Comparison of ENCODE assay signal across 22 cellular contexts in the genomic region with DNA sequence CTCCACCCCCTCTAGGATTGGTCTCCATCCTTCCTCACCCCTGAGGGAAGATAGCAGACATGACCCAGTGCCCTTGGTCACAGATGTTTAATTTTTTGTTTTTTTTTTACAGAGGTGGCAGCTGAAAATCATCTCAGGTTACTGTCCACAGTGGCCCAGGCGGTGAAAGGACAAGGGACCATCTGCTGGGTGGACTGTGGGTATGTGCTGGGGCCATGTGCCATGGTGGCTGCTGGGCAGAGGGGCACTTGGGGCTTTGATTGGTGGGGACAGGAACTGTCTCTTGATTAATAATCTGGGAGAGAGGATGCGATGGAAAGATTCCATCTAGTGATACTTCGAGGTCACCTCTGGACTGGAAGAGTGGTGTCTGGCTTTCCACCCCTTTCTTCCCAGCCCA.
"Had no signal": no experiment of that assay in that cellular context is flagged by ENCODE, and none has a peak within 500 bp of the region (broad histone marks: within the 10 kb centered on the region; RNA-seq: fewer than 3 reads in every experiment).

No MANE protein-coding gene starts in this region.

- ATAC-seq: esophagus mucosa; left colon; left ventricle myocardium superior; naive thymus-derived CD8-positive, alpha-beta T cell; pancreas; right lobe of liver; stimulated activated naive B cell treated with anti-CD40 and anti-IgM and Interleukin-4, amounts not matched to agents 10 μg/mL and 1 μg/mL and 100 μg/mL, for 72 hours had no signal

- H3K36me3 Mint-ChIP-seq: immature natural killer cell had no signal

- DNase-seq: caudate nucleus; effector CD8-positive, alpha-beta T cell; immature natural killer cell; kidney; left colon; left ventricle myocardium superior; mesendoderm; naive thymus-derived CD8-positive, alpha-beta T cell; occipital lobe; pancreas; retina; right lobe of liver; stimulated activated CD4-positive, alpha-beta T cell treated with anti-CD3 and anti-CD28 coated beads, Interleukin-2, amount 100 ng/mL, for 24 hours; stimulated activated CD4-positive, alpha-beta T cell treated with anti-CD3 and anti-CD28 coated beads, Interleukin-4, amount 100 ng/mL, for 4 hours; stimulated activated naive B cell treated with anti-CD40 and anti-IgM and Interleukin-4, amounts not matched to agents 10 μg/mL and 1 μg/mL and 100 μg/mL, for 72 hours; stomach; trophoblast cell had no signal

- H3K9me3 Mint-ChIP-seq: immature natural killer cell; naive thymus-derived CD8-positive, alpha-beta T cell; stimulated activated naive B cell treated with anti-CD40 and anti-IgM and Interleukin-4, amounts not matched to agents 10 μg/mL and 1 μg/mL and 100 μg/mL, for 72 hours had no signal

- H3K4me1 ChIP-seq: prostate gland had no signal

- H3K27me3 ChIP-seq: neural progenitor cell, pancreas, right lobe of liver, stomach had no signal

- H3K36me3 ChIP-seq: neural progenitor cell, prostate gland had no signal

- H3K27me3 Mint-ChIP-seq: naive thymus-derived CD8-positive, alpha-beta T cell; stimulated activated naive B cell treated with anti-CD40 and anti-IgM and Interleukin-4, amounts not matched to agents 10 μg/mL and 1 μg/mL and 100 μg/mL, for 72 hours had no signal

- H3K4me3 ChIP-seq: coronary artery, lung, neural progenitor cell, pancreas, prostate gland, right lobe of liver, stomach had no signal

- H3K27ac ChIP-seq: coronary artery, neural progenitor cell, pancreas, prostate gland, stomach had no signal

- H3K9ac ChIP-seq: neural progenitor cell had no signal

- H3K27ac Mint-ChIP-seq: immature natural killer cell; stimulated activated naive B cell treated with anti-CD40 and anti-IgM and Interleukin-4, amounts not matched to agents 10 μg/mL and 1 μg/mL and 100 μg/mL, for 72 hours had no signal

- H3K4me3 Mint-ChIP-seq: immature natural killer cell; neural progenitor cell; stimulated activated naive B cell treated with anti-CD40 and anti-IgM and Interleukin-4, amounts not matched to agents 10 μg/mL and 1 μg/mL and 100 μg/mL, for 72 hours had no signal

- H3K9me3 ChIP-seq: pancreas, prostate gland, right lobe of liver, stomach had no signal
